Comparison of ENCODE assay signal across 19 cellular contexts in the genomic region with DNA sequence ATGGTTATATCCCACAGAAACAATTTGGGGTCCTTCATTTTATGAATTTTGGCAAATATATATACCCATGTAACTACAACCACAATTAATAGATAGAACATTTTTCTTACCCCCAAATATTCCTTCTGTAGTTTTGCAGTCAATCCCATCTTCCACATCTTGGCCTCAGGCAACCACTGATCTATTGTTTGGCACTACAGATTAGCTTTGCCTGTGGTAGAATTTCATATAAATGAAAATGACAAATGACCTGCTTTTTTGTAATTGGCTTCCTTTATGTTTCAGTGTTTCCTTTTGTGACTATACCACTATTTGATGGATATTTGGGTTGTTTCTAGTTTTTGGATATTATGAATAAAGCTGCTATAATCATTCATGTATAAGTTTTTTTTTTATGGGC.
DNase-seq lines count a peak whose midpoint lies in the region; ATAC-seq, FAIRE-seq and TF ChIP-seq lines count a peak whose summit lies in the region.
"Had no signal": no experiment of that assay in that cellular context is flagged by ENCODE, and none has a peak within 500 bp of the region (broad histone marks: within the 10 kb centered on the region; RNA-seq: fewer than 3 reads in every experiment).

No MANE protein-coding gene starts in this region.

- H3K4me1 ChIP-seq in HAP-1 = peaks cover 10% of the 10 kb centered on the region
- peaks cover 13% of the 10 kb centered on the region for H3K4me1 ChIP-seq in mucosa of descending colon (ENCODE audit: low read depth)
- H3K4me1 ChIP-seq: BE2C, BLaER1 had no signal

- peak; percentile 27 for FAIRE-seq in urothelium cell line (lab: Jason Lieb, UNC)
- FAIRE-seq: D721Med, GM12891 had no signal

- no peak for TF ChIP-seq CTCF in CD14-positive monocyte (IDR thresholded peaks at IDR 0.05)
- TF ChIP-seq CTCF in mucosa of descending colon (IDR thresholded peaks at IDR 0.05) = no peak

- no peak overlapping the region for H3K27ac Mint-ChIP-seq in CD14-positive monocyte
- H3K27ac Mint-ChIP-seq: CD4-positive, alpha-beta T cell; CD8-positive, alpha-beta T cell had no signal

- no peaks in the 10 kb centered on the region for H3K36me3 ChIP-seq in HAP-1 (replicated peaks)
- no peaks in the 10 kb centered on the region for H3K36me3 ChIP-seq in mucosa of descending colon (ENCODE audit: low read depth)
- H3K36me3 ChIP-seq: BE2C had no signal

- H3K9me3 Mint-ChIP-seq in CD14-positive monocyte = peaks cover 0 to 6% (median 0%) of the 10 kb centered on the region in 7 donors
- H3K9me3 Mint-ChIP-seq: CD4-positive, alpha-beta T cell had no signal

- H3K4me3 ChIP-seq in HAP-1 = no peak overlapping the region
- no peak overlapping the region for H3K4me3 ChIP-seq in mucosa of descending colon
- H3K4me3 ChIP-seq: BLaER1 had no signal

- in situ Hi-C loops in HAP-1 (cut with MboI; ENCODE audit: low sequenced_read_pairs) = loop anchor here (25.0 kb wide), 1 partner anchor 233 kb away; no protein-coding TSS in a partner anchor

- DNase-seq in HAP-1 (ENCODE audit: low spot score in 2 of 2) (peak; percentile 63 to 74), M059J (ENCODE audit: low read depth) (peak; percentile 30), urothelium cell line (ENCODE audit: low spot score) (no peak), NCI-H748 (lab: John Stamatoyannopoulos, UW; ENCODE audit: unreplicated experiment) (no peak), CD14-positive monocyte (ENCODE audit: low spot score) (no peak), mucosa of descending colon (no peak)
- DNase-seq: 8988T; ACHN; BE2C; C1 segment of cervical spinal cord; Caco-2; Calu3; CD4-positive, alpha-beta T cell; CD8-positive, alpha-beta T cell; DMS79 treated with DMSO at 0.1 percent for 48 hours; GF-D8 had no signal

- no peak for ATAC-seq in mucosa of descending colon
- ATAC-seq: CD8-positive, alpha-beta T cell had no signal

- peaks cover 3 to 5% of the 10 kb centered on the region in 2 donors for H3K36me3 Mint-ChIP-seq in CD14-positive monocyte
- H3K36me3 Mint-ChIP-seq: CD8-positive, alpha-beta T cell had no signal

- H3K27me3 ChIP-seq in HAP-1 (ENCODE audit: low read depth) = no peaks in the 10 kb centered on the region
- H3K27me3 ChIP-seq: BE2C, BLaER1 had no signal

- H3K27me3 Mint-ChIP-seq in CD14-positive monocyte (ENCODE audit: low read depth in 3 of 3) = peaks cover 0 to 2% (median 1%) of the 10 kb centered on the region in 3 donors
- H3K27me3 Mint-ChIP-seq: CD4-positive, alpha-beta T cell had no signal

- intact Hi-C loops in CD14-positive monocyte (cut with micrococcal nuclease) (no loop called here), mucosa of descending colon (cut with DNase I, micrococcal nuclease) (no loop called here)

- H3K4me1 Mint-ChIP-seq in CD14-positive monocyte = no peaks in the 10 kb centered on the region

- no peaks in the 10 kb centered on the region for H3K9me3 ChIP-seq in HAP-1
- no peaks in the 10 kb centered on the region for H3K9me3 ChIP-seq in mucosa of descending colon
- H3K9me3 ChIP-seq: BE2C, BLaER1, Caco-2 had no signal

- H3K4me3 Mint-ChIP-seq in CD14-positive monocyte = no peak overlapping the region
- H3K4me3 Mint-ChIP-seq: CD4-positive, alpha-beta T cell; CD8-positive, alpha-beta T cell had no signal

Comparison
In these comparisons a context has a peak if more than half of its experiments do, and no peak if none do; other contexts are left out.
1. DNase-seq: peak in HAP-1 (2 of 2) and M059J (single experiment); none in urothelium cell line (single experiment), NCI-H748 (single experiment), CD14-positive monocyte (single experiment) and mucosa of descending colon (0 of 3).